8 cellular contexts compared by ENCODE assay signal in the genomic region with DNA sequence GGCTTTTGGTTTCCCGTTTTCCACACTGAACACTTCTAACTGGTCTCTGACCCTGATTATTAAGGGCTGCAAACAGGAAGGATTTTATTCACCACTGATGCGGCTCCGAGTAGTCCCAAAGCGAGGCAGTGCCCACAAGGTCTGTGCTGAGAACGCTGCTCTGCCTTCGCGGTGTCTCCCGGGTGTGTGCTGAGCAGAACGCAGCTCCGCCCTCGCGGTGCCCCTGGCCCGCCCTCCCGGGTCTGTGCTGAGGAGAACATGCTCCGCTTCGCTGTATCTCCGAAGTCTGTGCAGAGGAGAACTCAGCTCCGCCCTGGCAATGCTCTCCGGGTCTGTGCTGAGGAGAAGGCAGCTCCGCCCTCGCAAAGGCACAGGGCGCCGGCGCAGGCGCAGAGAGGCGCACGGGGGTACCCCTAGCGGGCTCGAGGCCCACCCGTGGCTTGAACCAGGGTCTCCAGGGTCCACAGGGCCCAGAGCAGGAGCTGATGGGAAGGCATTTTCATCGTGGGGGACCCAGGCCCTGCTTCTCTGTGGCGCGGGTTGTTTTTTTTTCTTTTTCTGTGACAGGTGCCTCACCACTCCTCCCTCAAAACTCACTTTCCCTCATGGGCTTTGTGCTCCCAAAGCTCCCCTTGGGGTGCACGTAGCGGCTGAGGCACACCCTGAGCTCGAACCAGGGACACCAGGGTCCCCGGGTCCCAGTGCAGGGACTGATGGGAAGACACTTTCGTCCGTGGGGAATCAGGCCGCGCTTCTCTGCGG.
DNase-seq lines count a peak whose midpoint lies in the region; ATAC-seq and TF ChIP-seq lines count a peak whose summit lies in the region.
"Not testable (repeated sequence)": the region's sequence is repeated elsewhere in the genome, so short reads cannot be mapped to it uniquely, and the experiment has no call there.

No MANE protein-coding gene starts in this region.

- not testable (repeated sequence) for H3K36me3 Mint-ChIP-seq in CD4-positive, alpha-beta memory T cell; HFFc6 (ENCODE audit: low read depth)

- not testable (repeated sequence) for H3K4me2 ChIP-seq in PC-3 (ENCODE audit: low read length)

- not testable (repeated sequence) for H3K79me2 ChIP-seq in PC-3 (ENCODE audit: low read length)

- H3K4me3 Mint-ChIP-seq in CD4-positive, alpha-beta memory T cell: peak overlapping the region; percentile 65 to 100 (median 74)
- H3K4me3 Mint-ChIP-seq in HFFc6: not testable (repeated sequence)

- not testable (repeated sequence) for ATAC-seq in PC-3
- ATAC-seq in body of pancreas (peak; percentile 42), heart left ventricle (peak in 1 of 4 donors; percentile 45)

- TF ChIP-seq CTCF in HFFc6 (IDR thresholded peaks at IDR 0.05); PC-3 (conservative IDR thresholded peaks at IDR 0.05; ENCODE audit: low read depth, low read length); body of pancreas (IDR thresholded peaks at IDR 0.05); heart left ventricle (IDR thresholded peaks at IDR 0.05): not testable (repeated sequence)

- H3F3A ChIP-seq in PC-3 (ENCODE audit: low read length, unreplicated experiment): not testable (repeated sequence)

- not testable (repeated sequence) for H3K36me3 ChIP-seq in CD4-positive, alpha-beta memory T cell (ENCODE audit: insufficient read depth, low read length); PC-3 (ENCODE audit: low read depth, low read length); body of pancreas (replicated peaks in 1 of 2; ENCODE audit: insufficient read depth in 1 of 2, low read depth in 2 of 2); heart left ventricle

- H3K27ac ChIP-seq in CD4-positive, alpha-beta memory T cell (ENCODE audit: low read depth, low read length); PC-3 (ENCODE audit: low read length): not testable (repeated sequence)
- H3K27ac ChIP-seq in body of pancreas: peak overlapping the region in 3 of 4 donors; percentile 17 to 70 (median 38)
- H3K27ac ChIP-seq in heart left ventricle: peak overlapping the region in 2 of 12 donors; percentile 43 to 44

- H3K9me3 ChIP-seq in CD4-positive, alpha-beta memory T cell (ENCODE audit: control insufficient read depth in 1 of 2, low read length in 2 of 2); PC-3 (ENCODE audit: low read length); body of pancreas; heart left ventricle: not testable (repeated sequence)

- peaks cover 0 to 12% (median 6%) of the 10 kb centered on the region in 4 donors for H3K4me1 Mint-ChIP-seq in CD4-positive, alpha-beta memory T cell
- H3K4me1 Mint-ChIP-seq in HFFc6 (ENCODE audit: low read depth): not testable (repeated sequence)

- intact Hi-C loops in CD4-positive, alpha-beta memory T cell (cut with micrococcal nuclease); PC-3 (cut with micrococcal nuclease); body of pancreas (cut with DNase I); heart left ventricle (cut with DNase I); posterior vena cava (cut with DNase I): not testable (repeated sequence)

- H3K4me3 ChIP-seq in CD4-positive, alpha-beta memory T cell (ENCODE audit: low read length in 2 of 2); PC-3 (ENCODE audit: low read length); body of pancreas: not testable (repeated sequence)
- peak overlapping the region in 9 of 12 donors; percentile 20 to 47 (median 36) for H3K4me3 ChIP-seq in heart left ventricle

- H3K4me1 ChIP-seq in CD4-positive, alpha-beta memory T cell (ENCODE audit: insufficient read depth, low read length); PC-3 (ENCODE audit: insufficient read depth, low read length); body of pancreas; heart left ventricle: not testable (repeated sequence)

- POLR2A ChIA-PET in CD4-positive, alpha-beta memory T cell (lab: Charles Lee; ENCODE audit: partially characterized antibody); PC-3 (lab: Charles Lee; ENCODE audit: unreplicated experiment): not testable (repeated sequence)

- not testable (repeated sequence) for H4K20me1 ChIP-seq in PC-3 (ENCODE audit: low read length)

- H3K9ac ChIP-seq in PC-3 (ENCODE audit: low read length): not testable (repeated sequence)

- TF ChIP-seq POLR2A in body of pancreas (IDR thresholded peaks at IDR 0.05): peak in 1 of 3 donors; percentile 11
- TF ChIP-seq POLR2A in heart left ventricle (IDR thresholded peaks at IDR 0.05): not testable (repeated sequence)

- not testable (repeated sequence) for H2AFZ ChIP-seq in PC-3 (ENCODE audit: low read length)

- CTCF ChIA-PET in CD4-positive, alpha-beta memory T cell (lab: Charles Lee; ENCODE audit: partially characterized antibody); PC-3 (lab: Charles Lee): not testable (repeated sequence)

- H3K27me3 Mint-ChIP-seq in CD4-positive, alpha-beta memory T cell; HFFc6 (ENCODE audit: insufficient read depth): not testable (repeated sequence)

- 0 to 7% methylated on average over 3 to 20 of the region's 42 CpGs for WGBS in body of pancreas, 2 donors
- 8 to 41% (median 19%) methylated on average over 3 to 22 of the region's 42 CpGs for WGBS in heart left ventricle, 4 donors

- H3K27me3 ChIP-seq in CD4-positive, alpha-beta memory T cell (ENCODE audit: insufficient read depth, low read length); PC-3 (ENCODE audit: low read length); body of pancreas; heart left ventricle: not testable (repeated sequence)

- not testable (repeated sequence) for H3K9me2 ChIP-seq in PC-3 (replicated peaks; ENCODE audit: low read length)

- not testable (repeated sequence) for H3K9me3 Mint-ChIP-seq in CD4-positive, alpha-beta memory T cell; HFFc6

- peak overlapping the region in 4 of 7 donors; percentile 27 to 93 (median 77) for H3K27ac Mint-ChIP-seq in CD4-positive, alpha-beta memory T cell
- H3K27ac Mint-ChIP-seq in HFFc6: not testable (repeated sequence)

- peak; percentile 85 to 93 (median 87) for DNase-seq in CD4-positive, alpha-beta memory T cell
- DNase-seq in HFFc6 (peak; percentile 46), PC-3 (peak; percentile 43), body of pancreas (peak; percentile 86 to 90 (median 88)), heart left ventricle (peak; percentile 36 to 93 (median 74)), posterior vena cava (ENCODE audit: low spot score) (peak; percentile 94)
- DNase-seq in activated CD8-positive, alpha-beta memory T cell treated with anti-CD3 and anti-CD28 coated beads for 48 hours (ENCODE audit: low read depth in 2 of 3, low spot score in 2 of 3): peak; percentile 43 to 73 (median 45)
- peak; percentile 80 for DNase-seq in stimulated activated CD8-positive, alpha-beta memory T cell treated with anti-CD3 and anti-CD28 coated beads, Interleukin-4, amount 100 ng/mL, for 24 hours (ENCODE audit: low read depth)

- not testable (repeated sequence) for BruUV-seq in PC-3 (replicated peaks; lab: Mats Ljungman, UMichigan)

Comparison
In these comparisons a context has a peak if more than half of its experiments do, and no peak if none do; other contexts are left out.
1. DNase-seq: peak in every context shown above with its lines; median percentile 94 in posterior vena cava; 88 in body of pancreas; 87 in CD4-positive, alpha-beta memory T cell; 80 in stimulated activated CD8-positive, alpha-beta memory T cell treated with anti-CD3 and anti-CD28 coated beads, Interleukin-4, amount 100 ng/mL, for 24 hours; 74 in heart left ventricle; 46 in HFFc6; 45 in activated CD8-positive, alpha-beta memory T cell treated with anti-CD3 and anti-CD28 coated beads for 48 hours; 43 in PC-3.